19 cellular contexts compared by ENCODE assay signal in the genomic region with DNA sequence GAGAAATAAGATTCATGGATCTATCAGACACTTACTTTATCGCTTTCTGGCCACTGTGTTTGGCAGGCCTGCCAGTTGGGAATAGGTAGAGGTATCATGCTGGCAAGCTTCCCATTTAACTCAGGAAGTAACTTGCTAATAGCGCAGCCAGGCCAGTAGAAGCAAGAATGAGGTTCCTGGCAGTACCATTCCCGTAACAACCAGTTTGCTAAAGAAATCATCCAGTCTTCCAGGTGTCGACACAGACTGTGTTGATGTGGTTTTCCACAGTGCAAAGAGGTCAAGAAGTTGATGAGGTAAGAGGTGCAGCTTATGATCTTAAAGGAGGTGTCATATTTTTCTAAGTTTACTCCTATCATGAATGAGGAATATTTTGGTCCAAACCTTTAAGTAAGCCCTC.
"Had no signal": no experiment of that assay in that cellular context is flagged by ENCODE, and none has a peak within 500 bp of the region (broad histone marks: within the 10 kb centered on the region; RNA-seq: fewer than 3 reads in every experiment).

No MANE protein-coding gene starts in this region.

- H3K27me3 ChIP-seq: heart right ventricle, left lung, right lobe of liver, suprapubic skin, tibial nerve had no signal

- H3K27ac Mint-ChIP-seq: activated naive CD8-positive, alpha-beta T cell treated with anti-CD3 and anti-CD28 coated beads, Interleukin-2, amount 10 ng/mL, durations not matched to agents 7 days and 5 days; natural killer cell; stimulated activated effector memory CD8-positive, alpha-beta T cell treated with anti-CD3 and anti-CD28 coated beads, Interleukin-12 subunit alpha, Interleukin-12 subunit beta, amount 100 ng/mL, for 72 hours; stimulated activated naive CD8-positive, alpha-beta T cell treated with anti-CD3 and anti-CD28 coated beads, Interleukin-15, amount 100 ng/mL, for 72 hours had no signal

- DNase-seq: activated CD4-positive, alpha-beta T cell treated with anti-CD3 and anti-CD28 coated beads, Interleukin-2, amount 50 U/mL, for 4 hours; activated naive CD4-positive, alpha-beta T cell treated with Interleukin-2 at 50 U/mL for 16 hours; activated naive CD8-positive, alpha-beta T cell treated with anti-CD3 and anti-CD28 coated beads, Interleukin-2, amount 10 ng/mL, durations not matched to agents 7 days and 5 days; activated T-cell treated with anti-CD3 and anti-CD28 coated beads, Interleukin-2, amount 50 U/mL, for 48 hours; caudate nucleus; effector memory CD4-positive, alpha-beta T cell; heart right ventricle; left lung; natural killer cell; psoas muscle; right lobe of liver; small intestine; stimulated activated CD4-positive, alpha-beta T cell treated with anti-CD3 and anti-CD28 coated beads, Interleukin-2, amount 100 ng/mL, for 24 hours; stimulated activated naive CD8-positive, alpha-beta T cell treated with anti-CD3 and anti-CD28 coated beads, Interleukin-15, amount 100 ng/mL, for 72 hours; T-helper 1 cell; WERI-Rb-1 had no signal

- H3K27ac ChIP-seq: heart right ventricle, left lung, psoas muscle, right lobe of liver, suprapubic skin, tibial nerve, WERI-Rb-1 had no signal

- H3K9me3 Mint-ChIP-seq: activated naive CD8-positive, alpha-beta T cell treated with anti-CD3 and anti-CD28 coated beads, Interleukin-2, amount 10 ng/mL, durations not matched to agents 7 days and 5 days; natural killer cell; stimulated activated effector memory CD8-positive, alpha-beta T cell treated with anti-CD3 and anti-CD28 coated beads, Interleukin-12 subunit alpha, Interleukin-12 subunit beta, amount 100 ng/mL, for 72 hours; stimulated activated naive CD8-positive, alpha-beta T cell treated with anti-CD3 and anti-CD28 coated beads, Interleukin-15, amount 100 ng/mL, for 72 hours had no signal

- H3K4me3 Mint-ChIP-seq: activated naive CD8-positive, alpha-beta T cell treated with anti-CD3 and anti-CD28 coated beads, Interleukin-2, amount 10 ng/mL, durations not matched to agents 7 days and 5 days; natural killer cell; stimulated activated effector memory CD8-positive, alpha-beta T cell treated with anti-CD3 and anti-CD28 coated beads, Interleukin-12 subunit alpha, Interleukin-12 subunit beta, amount 100 ng/mL, for 72 hours; stimulated activated naive CD8-positive, alpha-beta T cell treated with anti-CD3 and anti-CD28 coated beads, Interleukin-15, amount 100 ng/mL, for 72 hours had no signal

- H3K27me3 Mint-ChIP-seq: activated naive CD8-positive, alpha-beta T cell treated with anti-CD3 and anti-CD28 coated beads, Interleukin-2, amount 10 ng/mL, durations not matched to agents 7 days and 5 days; stimulated activated naive CD8-positive, alpha-beta T cell treated with anti-CD3 and anti-CD28 coated beads, Interleukin-15, amount 100 ng/mL, for 72 hours had no signal

- H3K4me1 Mint-ChIP-seq: activated naive CD8-positive, alpha-beta T cell treated with anti-CD3 and anti-CD28 coated beads, Interleukin-2, amount 10 ng/mL, durations not matched to agents 7 days and 5 days; stimulated activated effector memory CD8-positive, alpha-beta T cell treated with anti-CD3 and anti-CD28 coated beads, Interleukin-12 subunit alpha, Interleukin-12 subunit beta, amount 100 ng/mL, for 72 hours; stimulated activated naive CD8-positive, alpha-beta T cell treated with anti-CD3 and anti-CD28 coated beads, Interleukin-15, amount 100 ng/mL, for 72 hours had no signal

- ATAC-seq: heart right ventricle; left lung; natural killer cell; psoas muscle; right lobe of liver; stimulated activated effector memory CD8-positive, alpha-beta T cell treated with anti-CD3 and anti-CD28 coated beads, Interleukin-12 subunit alpha, Interleukin-12 subunit beta, amount 100 ng/mL, for 72 hours; stimulated activated naive CD8-positive, alpha-beta T cell treated with anti-CD3 and anti-CD28 coated beads, Interleukin-15, amount 100 ng/mL, for 72 hours had no signal

- H3K9me3 ChIP-seq: heart right ventricle, left lung, psoas muscle, right lobe of liver, suprapubic skin, tibial nerve had no signal

- H3K4me1 ChIP-seq: left lung, right lobe of liver, tibial nerve had no signal

- H3K36me3 Mint-ChIP-seq: activated naive CD8-positive, alpha-beta T cell treated with anti-CD3 and anti-CD28 coated beads, Interleukin-2, amount 10 ng/mL, durations not matched to agents 7 days and 5 days; natural killer cell; stimulated activated effector memory CD8-positive, alpha-beta T cell treated with anti-CD3 and anti-CD28 coated beads, Interleukin-12 subunit alpha, Interleukin-12 subunit beta, amount 100 ng/mL, for 72 hours had no signal
